28 cellular contexts compared by ENCODE assay signal in genomic region chr17:77256710-77257109, GRCh38.
DNase-seq lines count a peak whose midpoint lies in the region; ATAC-seq and TF ChIP-seq lines count a peak whose summit lies in the region.
"Had no signal": no experiment of that assay in that cellular context is flagged by ENCODE, and none has a peak within 500 bp of the region (broad histone marks: within the 10 kb centered on the region; RNA-seq: fewer than 3 reads in every experiment).

No MANE protein-coding gene starts in this region.

- H3K4me1 ChIP-seq in A673 (ENCODE audit: insufficient read depth, low read length, poor library complexity, severe bottlenecking) (no peaks in the 10 kb centered on the region), OCI-LY1 (ENCODE audit: insufficient read depth, low read length, severe bottlenecking) (no peaks in the 10 kb centered on the region), endodermal cell (ENCODE audit: control insufficient read depth, insufficient read depth, low read length) (no peaks in the 10 kb centered on the region), tibial artery (peaks cover 0 to 18% (median 17%) of the 10 kb centered on the region in 4 donors)
- H3K4me1 ChIP-seq: gastrocnemius medialis, prostate gland, uterus had no signal

- no peak overlapping the region for H3K4me2 ChIP-seq in OCI-LY1 (ENCODE audit: low read length)
- H3K4me2 ChIP-seq: neural progenitor cell had no signal

- H3K9me3 ChIP-seq in A673 (ENCODE audit: low read depth, low read length, poor library complexity, severe bottlenecking), result no peaks in the 10 kb centered on the region
- H3K9me3 ChIP-seq in OCI-LY1 (ENCODE audit: low read length), result no peaks in the 10 kb centered on the region
- no peaks in the 10 kb centered on the region for H3K9me3 ChIP-seq in endodermal cell (ENCODE audit: control insufficient read depth, low read length)
- no peaks in the 10 kb centered on the region for H3K9me3 ChIP-seq in tibial artery
- H3K9me3 ChIP-seq: ascending aorta, gastrocnemius medialis, MG63, prostate gland, SJSA1, uterus had no signal

- CTCF ChIA-PET in A673 (lab: Charles Lee), result interaction anchor here (1.1 kb wide), 1 partner anchor 779 kb away, joined by 5 read pairs; no protein-coding TSS in a partner anchor

- no peaks in the 10 kb centered on the region for H3K79me2 ChIP-seq in OCI-LY1 (ENCODE audit: insufficient read depth, low read length)

- no peaks in the 10 kb centered on the region for H3K27me3 Mint-ChIP-seq in endodermal cell (ENCODE audit: insufficient read depth)

- H3K27me3 ChIP-seq in A673 (replicated peaks; ENCODE audit: insufficient read depth, low read depth, low read length, poor library complexity), result no peaks in the 10 kb centered on the region
- H3K27me3 ChIP-seq in OCI-LY1 (ENCODE audit: insufficient read depth, low read length), result peaks cover 17% of the 10 kb centered on the region; the same call in 1 of the 2 replicates
- no peaks in the 10 kb centered on the region for H3K27me3 ChIP-seq in endodermal cell (ENCODE audit: control insufficient read depth, insufficient read depth, low read length, poor library complexity, severe bottlenecking)
- no peaks in the 10 kb centered on the region for H3K27me3 ChIP-seq in tibial artery
- H3K27me3 ChIP-seq: ascending aorta, gastrocnemius medialis, MG63, neural progenitor cell, SJSA1, uterus had no signal

- no peaks in the 10 kb centered on the region for H3K9me3 Mint-ChIP-seq in endodermal cell
- H3K9me3 Mint-ChIP-seq: activated CD4-positive, alpha-beta T cell treated with anti-CD3 and anti-CD28 coated beads, Interleukin-2, amount 10 ng/mL, durations not matched to agents 7 days and 5 days; activated naive CD4-positive, alpha-beta T cell treated with anti-CD3 and anti-CD28 coated beads, Interleukin-2, amount 10 ng/mL, durations not matched to agents 7 days and 5 days; neural progenitor cell had no signal

- H3F3A ChIP-seq in OCI-LY1 (ENCODE audit: insufficient read depth, low read length), result no peaks in the 10 kb centered on the region

- DNase-seq in A673 (ENCODE audit: low spot score) (no peak), endodermal cell (peak; percentile 55), caudate nucleus (lab: John Stamatoyannopoulos, UW) (no peak), tibial artery (no peak), DMS114 treated with DMSO at 0.1 percent for 48 hours (lab: John Stamatoyannopoulos, UW; ENCODE audit: unreplicated experiment) (no peak)
- DNase-seq: activated CD4-positive, alpha-beta T cell treated with anti-CD3 and anti-CD28 coated beads, Interleukin-2, amount 10 ng/mL, durations not matched to agents 7 days and 5 days; activated CD8-positive, alpha-beta memory T cell treated with anti-CD3 and anti-CD28 coated beads, Interleukin-2, amount 10 ng/mL, durations not matched to agents 7 days and 5 days; activated naive CD4-positive, alpha-beta T cell treated with anti-CD3 and anti-CD28 coated beads, Interleukin-2, amount 10 ng/mL, durations not matched to agents 7 days and 5 days; C1 segment of cervical spinal cord; cerebellar nuclear complex; effector CD8-positive, alpha-beta T cell; gastrocnemius medialis; kidney; MG63; NCI-H146; substantia nigra; T-helper 2 cell; uterus had no signal

- no peaks in the 10 kb centered on the region for H3K36me3 Mint-ChIP-seq in endodermal cell (ENCODE audit: low read depth)
- H3K36me3 Mint-ChIP-seq: activated CD8-positive, alpha-beta memory T cell treated with anti-CD3 and anti-CD28 coated beads, Interleukin-2, amount 10 ng/mL, durations not matched to agents 7 days and 5 days; activated naive CD4-positive, alpha-beta T cell treated with anti-CD3 and anti-CD28 coated beads, Interleukin-2, amount 10 ng/mL, durations not matched to agents 7 days and 5 days; neural progenitor cell had no signal

- H3K9ac ChIP-seq in OCI-LY1 (ENCODE audit: low read length) (no peak overlapping the region), endodermal cell (ENCODE audit: extremely low read depth, low read length, poor library complexity, severe bottlenecking) (no peak overlapping the region)
- H3K9ac ChIP-seq: neural progenitor cell had no signal

- no peak overlapping the region for H3K4me3 ChIP-seq in A673 (ENCODE audit: low read depth, low read length, poor library complexity, severe bottlenecking)
- no peak overlapping the region for H3K4me3 ChIP-seq in OCI-LY1 (ENCODE audit: low read depth, low read length, poor library complexity, severe bottlenecking)
- no peak overlapping the region for H3K4me3 ChIP-seq in endodermal cell (ENCODE audit: low read length)
- no peak overlapping the region for H3K4me3 ChIP-seq in tibial artery
- H3K4me3 ChIP-seq: ascending aorta, gastrocnemius medialis, lung, MG63, neural progenitor cell, prostate gland, SJSA1, uterus had no signal

- H3K27ac ChIP-seq in A673 (ENCODE audit: low read depth, low read length, poor library complexity, severe bottlenecking) (no peak overlapping the region), OCI-LY1 (ENCODE audit: low read depth, low read length, poor library complexity, severe bottlenecking) (no peak overlapping the region), endodermal cell (ENCODE audit: low read depth, low read length) (no peak overlapping the region), caudate nucleus (ENCODE audit: low read depth, low read length) (no peak overlapping the region), tibial artery (no peak overlapping the region)
- H3K27ac ChIP-seq: ascending aorta, gastrocnemius medialis, neural progenitor cell, prostate gland, uterus, VCaP had no signal

- H4K20me1 ChIP-seq in OCI-LY1 (ENCODE audit: insufficient read depth, low read length), result no peaks in the 10 kb centered on the region

- no peak overlapping the region for H3K4me3 Mint-ChIP-seq in endodermal cell
- H3K4me3 Mint-ChIP-seq: activated CD4-positive, alpha-beta T cell treated with anti-CD3 and anti-CD28 coated beads, Interleukin-2, amount 10 ng/mL, durations not matched to agents 7 days and 5 days; activated CD8-positive, alpha-beta memory T cell treated with anti-CD3 and anti-CD28 coated beads, Interleukin-2, amount 10 ng/mL, durations not matched to agents 7 days and 5 days; activated naive CD4-positive, alpha-beta T cell treated with anti-CD3 and anti-CD28 coated beads, Interleukin-2, amount 10 ng/mL, durations not matched to agents 7 days and 5 days had no signal

- H3K36me3 ChIP-seq in A673 (ENCODE audit: insufficient read depth, low read length, poor library complexity, severe bottlenecking), result no peaks in the 10 kb centered on the region
- H3K36me3 ChIP-seq in OCI-LY1 (ENCODE audit: insufficient read depth, low read length), result no peaks in the 10 kb centered on the region
- H3K36me3 ChIP-seq in endodermal cell (ENCODE audit: control insufficient read depth, insufficient read depth, low read length), result no peaks in the 10 kb centered on the region
- H3K36me3 ChIP-seq in tibial artery, result no peaks in the 10 kb centered on the region
- H3K36me3 ChIP-seq: ascending aorta, gastrocnemius medialis, MG63, neural progenitor cell, prostate gland, SJSA1, uterus had no signal

- no peak for ATAC-seq in GM19395 (IDR thresholded peaks at IDR 0.05; ENCODE audit: unreplicated experiment)
- ATAC-seq: activated CD8-positive, alpha-beta memory T cell treated with anti-CD3 and anti-CD28 coated beads, Interleukin-2, amount 10 ng/mL, durations not matched to agents 7 days and 5 days; esophagus mucosa; gastrocnemius medialis had no signal

- no peaks in the 10 kb centered on the region for H3K9me2 ChIP-seq in OCI-LY1 (ENCODE audit: low read depth, low read length)

- POLR2A ChIA-PET in A673 (lab: Charles Lee; ENCODE audit: low non-redundant PET), result no interaction called here

- peaks cover 6% of the 10 kb centered on the region for H3K4me1 Mint-ChIP-seq in endodermal cell
- H3K4me1 Mint-ChIP-seq: activated CD4-positive, alpha-beta T cell treated with anti-CD3 and anti-CD28 coated beads, Interleukin-2, amount 10 ng/mL, durations not matched to agents 7 days and 5 days; activated CD8-positive, alpha-beta memory T cell treated with anti-CD3 and anti-CD28 coated beads, Interleukin-2, amount 10 ng/mL, durations not matched to agents 7 days and 5 days; activated naive CD4-positive, alpha-beta T cell treated with anti-CD3 and anti-CD28 coated beads, Interleukin-2, amount 10 ng/mL, durations not matched to agents 7 days and 5 days had no signal

- BruUV-seq in A673 (replicated peaks; lab: Mats Ljungman, UMichigan), result no TSS peak

- WGBS in endodermal cell (ENCODE audit: insufficient coverage in 1 of 2, insufficient read length in 1 of 2), 2 experiments, result 92 to 100% methylated on average over 2 of the region's 2 CpGs

- no peak overlapping the region for H3K27ac Mint-ChIP-seq in endodermal cell
- H3K27ac Mint-ChIP-seq: activated CD4-positive, alpha-beta T cell treated with anti-CD3 and anti-CD28 coated beads, Interleukin-2, amount 10 ng/mL, durations not matched to agents 7 days and 5 days; activated CD8-positive, alpha-beta memory T cell treated with anti-CD3 and anti-CD28 coated beads, Interleukin-2, amount 10 ng/mL, durations not matched to agents 7 days and 5 days; activated naive CD4-positive, alpha-beta T cell treated with anti-CD3 and anti-CD28 coated beads, Interleukin-2, amount 10 ng/mL, durations not matched to agents 7 days and 5 days; neural progenitor cell had no signal

- no peak overlapping the region for H2AFZ ChIP-seq in OCI-LY1 (ENCODE audit: low read length)
- H2AFZ ChIP-seq: neural progenitor cell had no signal

- intact Hi-C loops in A673 (cut with micrococcal nuclease; ENCODE audit: unreplicated experiment) (no loop called here), tibial artery (cut with DNase I; ENCODE audit: low total_unique reads) (no loop called here)

- TF ChIP-seq CTCF in A673 (conservative IDR thresholded peaks at IDR 0.05; ENCODE audit: low read depth, low read length), result 0 out of 2 replicates have a peak, but pooled peaks have one; percentile 12
- TF ChIP-seq CTCF in GM12873 (IDR thresholded peaks at IDR 0.05; ENCODE audit: insufficient read depth, low read depth, low read length, missing control alignments), result peak; percentile 11
- TF ChIP-seq CTCF in OCI-LY1 (IDR thresholded peaks at IDR 0.05; ENCODE audit: low read length), result peak; percentile 26
- TF ChIP-seq CTCF in endodermal cell (conservative IDR thresholded peaks at IDR 0.05), result peak; percentile 32
- no peak for TF ChIP-seq CTCF in tibial artery (IDR thresholded peaks at IDR 0.05)

Comparison
In these comparisons a context has a peak if more than half of its experiments do, and no peak if none do; other contexts are left out.
1. CTCF ChIP-seq: peak in A673 (single experiment), GM12873 (single experiment), OCI-LY1 (single experiment) and endodermal cell (single experiment); none in tibial artery (0 of 2).